1 cellular context compared by ENCODE assay signal in genomic region chr9:2761424-2761823, GRCh38.
TF ChIP-seq lines count a peak whose summit lies in the region.

No MANE protein-coding gene starts in this region.

TF ChIP-seq in WTC11, 78 proteins besides CTCF, POLR2A, EP300 and RAD21 (continued from another document):
- TF ChIP-seq STAT6 (CRISPR knock-in tag; conservative IDR thresholded peaks at IDR 0.05; ENCODE audit: low read depth) = no peak
- TF ChIP-seq ZNF425 (CRISPR knock-in tag; conservative IDR thresholded peaks at IDR 0.05) = no peak
- TF ChIP-seq ARID4B (CRISPR knock-in tag; IDR thresholded peaks at IDR 0.05; ENCODE audit: borderline replicate concordance) = no peak
- no peak for TF ChIP-seq HMGXB4 (CRISPR knock-in tag; IDR thresholded peaks at IDR 0.05)
